Comparison of ENCODE assay signal across 8 cellular contexts in genomic region chr2:101823347-101823791, GRCh38.
DNase-seq lines count a peak whose midpoint lies in the region; ATAC-seq and TF ChIP-seq lines count a peak whose summit lies in the region.

No MANE protein-coding gene starts in this region.

- H3K4me2 ChIP-seq in KMS-11, result peak overlapping the region; percentile 29; the same call in 1 of the 2 replicates

- no peak overlapping the region for H2AFZ ChIP-seq in KMS-11 (ENCODE audit: low read depth)

- no peaks in the 10 kb centered on the region for H4K20me1 ChIP-seq in KMS-11 (ENCODE audit: insufficient read depth)

- H3K27me3 ChIP-seq in KMS-11 (ENCODE audit: insufficient read depth, low read depth) (no peaks in the 10 kb centered on the region), layer of hippocampus (ENCODE audit: control insufficient read depth, insufficient read depth, low read length) (no peaks in the 10 kb centered on the region)

- H3K4me3 ChIP-seq in KMS-11 (IDR thresholded peaks at IDR 0.05; ENCODE audit: insufficient read depth, low read depth, low read length), result no peak overlapping the region

- no peak overlapping the region for H3K9ac ChIP-seq in KMS-11

- peak; percentile 77 for TF ChIP-seq CTCF in KMS-11 (conservative IDR thresholded peaks at IDR 0.05; ENCODE audit: low read depth, low read length)
- TF ChIP-seq CTCF in VCaP (conservative IDR thresholded peaks at IDR 0.05), result peak; percentile 78

- H3K79me2 ChIP-seq in KMS-11 (ENCODE audit: insufficient read depth, low read depth), result peaks cover 16% of the 10 kb centered on the region; the same call in 1 of the 2 replicates

- peaks cover 38% of the 10 kb centered on the region for H3K4me1 ChIP-seq in KMS-11 (ENCODE audit: low read depth, poor library complexity, severe bottlenecking)

- no peaks in the 10 kb centered on the region for H3K36me3 ChIP-seq in KMS-11 (ENCODE audit: insufficient read depth)

- ATAC-seq in GM19351 (IDR thresholded peaks at IDR 0.05; ENCODE audit: unreplicated experiment), result peak; percentile 67

- H3K27ac ChIP-seq in KMS-11 (no peak overlapping the region), VCaP (peak overlapping the region; percentile 27), layer of hippocampus (ENCODE audit: low read depth, low read length) (peak overlapping the region; percentile 16)

- in situ Hi-C loops in ACHN (cut with HindIII; ENCODE audit: low pct_ligation_motif_present, low pct_unique_long_range_greater_than_20kb, low sequenced_read_pairs), result no loop called here
- in situ Hi-C loops in T47D (cut with HindIII; ENCODE audit: low pct_unique_long_range_greater_than_20kb, low sequenced_read_pairs), result no loop called here

- DNase-seq in ACHN (peak; percentile 80), T47D (ENCODE audit: low read depth in 1 of 2, low spot score in 1 of 2) (peak; percentile 4 to 73), NCI-H2196 treated with DMSO at 0.1 percent for 48 hours (lab: John Stamatoyannopoulos, UW; ENCODE audit: unreplicated experiment) (no peak)
- DNase-seq in stimulated activated CD4-positive, alpha-beta T cell treated with anti-CD3 and anti-CD28 coated beads, TNF-alpha, amount 100 ng/mL, for 4 hours (ENCODE audit: low read depth in 3 of 3), result peak; percentile 29 to 46 (median 44)
